Comparison of ENCODE assay signal across 17 cellular contexts in genomic region chr7:2016021-2016631, GRCh38.
DNase-seq lines count a peak whose midpoint lies in the region; ATAC-seq and TF ChIP-seq lines count a peak whose summit lies in the region.
"Had no signal": no experiment of that assay in that cellular context is flagged by ENCODE, and none has a peak within 500 bp of the region (broad histone marks: within the 10 kb centered on the region; RNA-seq: fewer than 3 reads in every experiment).

No MANE protein-coding gene starts in this region.

- no peak for TF ChIP-seq POLR2A in testis (IDR thresholded peaks at IDR 0.05)

- H3K27ac ChIP-seq in right cardiac atrium (ENCODE audit: low read length) (no peak overlapping the region), neuronal stem cell (replicated peaks; ENCODE audit: low read length) (no peak overlapping the region), testis (no peak overlapping the region), caudate nucleus (ENCODE audit: low read depth, low read length) (no peak overlapping the region)
- H3K27ac ChIP-seq: adrenal gland, breast epithelium, C4-2B, neutrophil, uterus had no signal

- no peak overlapping the region for H4K91ac ChIP-seq in neuronal stem cell (ENCODE audit: low read depth, low read length, poor library complexity)

- H4K8ac ChIP-seq in neuronal stem cell (ENCODE audit: low read depth, low read length): peak overlapping the region; percentile 3

- no peak for ATAC-seq in right cardiac atrium

- H3K18ac ChIP-seq in neuronal stem cell (ENCODE audit: low read length): peak overlapping the region; percentile 64

- H3K9me3 ChIP-seq in right cardiac atrium (ENCODE audit: control insufficient read depth, low read length) (no peaks in the 10 kb centered on the region), neuronal stem cell (replicated peaks in 1 of 2; ENCODE audit: control insufficient read depth in 2 of 2, insufficient read depth in 1 of 2, low read depth in 1 of 2, low read length in 2 of 2) (no peaks in the 10 kb centered on the region), testis (no peaks in the 10 kb centered on the region)
- H3K9me3 ChIP-seq: adrenal gland, breast epithelium, neutrophil, uterus had no signal

- H3K4me3 ChIP-seq in right cardiac atrium (ENCODE audit: low read length): no peak overlapping the region
- no peak overlapping the region for H3K4me3 ChIP-seq in neuronal stem cell (ENCODE audit: low read length in 2 of 2)
- H3K4me3 ChIP-seq in testis: no peak overlapping the region
- H3K4me3 ChIP-seq: adrenal gland, breast epithelium, uterus had no signal

- H3K36me3 ChIP-seq in neuronal stem cell (replicated peaks in 1 of 2; ENCODE audit: control insufficient read depth in 2 of 2, insufficient read depth in 2 of 2, low read length in 2 of 2) (peaks cover 7 to 10% of the 10 kb centered on the region in 2 donors), testis (ENCODE audit: low read depth, missing control alignments) (no peaks in the 10 kb centered on the region)
- H3K36me3 ChIP-seq: adrenal gland, breast epithelium, uterus had no signal

- H3K9ac ChIP-seq in neuronal stem cell (ENCODE audit: low read depth, low read length, poor library complexity): no peak overlapping the region

- H2BK12ac ChIP-seq in neuronal stem cell (ENCODE audit: low read length): no peak overlapping the region

- no peak overlapping the region for H2AFZ ChIP-seq in neuronal stem cell (ENCODE audit: low read length)

- H3K4ac ChIP-seq in neuronal stem cell (ENCODE audit: low read length): no peak overlapping the region

- peak; percentile 1 for DNase-seq in stimulated activated CD4-positive, alpha-beta T cell treated with anti-CD3 and anti-CD28 coated beads, Interleukin-4, amount 100 ng/mL, for 1 hour
- DNase-seq in stimulated activated CD4-positive, alpha-beta T cell treated with anti-CD3 and anti-CD28 coated beads, Interleukin-15, amount 100 ng/mL, for 24 hours: no peak
- DNase-seq in right cardiac atrium (peak in 2 of 3 donors; percentile 20 to 43), neuronal stem cell (ENCODE audit: low spot score) (no peak), NCI-H774 (lab: John Stamatoyannopoulos, UW) (no peak), testis (no peak), caudate nucleus (lab: John Stamatoyannopoulos, UW) (no peak)
- no peak for DNase-seq in activated CD4-positive, CD25-positive, alpha-beta regulatory T cell (lab: John Stamatoyannopoulos, UW)
- DNase-seq: ACHN; activated CD4-positive, alpha-beta T cell treated with anti-CD3 and anti-CD28 coated beads, Interleukin-2, amount 50 U/mL, for 1 hour; dermis blood vessel endothelial cell; NCI-H2107; uterus had no signal

- no peak for TF ChIP-seq CTCF in testis (IDR thresholded peaks at IDR 0.05)

- H3K4me2 ChIP-seq in neuronal stem cell (ENCODE audit: insufficient read depth, low read length, poor library complexity, severe bottlenecking): no peak overlapping the region

- H3K27me3 ChIP-seq in right cardiac atrium (ENCODE audit: control insufficient read depth, insufficient read depth): no peaks in the 10 kb centered on the region
- H3K27me3 ChIP-seq in neuronal stem cell (ENCODE audit: control insufficient read depth in 3 of 3, insufficient read depth in 3 of 3, low read depth in 1 of 3, low read length in 3 of 3): no peaks in the 10 kb centered on the region
- no peaks in the 10 kb centered on the region for H3K27me3 ChIP-seq in testis
- H3K27me3 ChIP-seq: adrenal gland, breast epithelium, uterus had no signal

- no peak overlapping the region for H3K23ac ChIP-seq in neuronal stem cell (ENCODE audit: low read depth, low read length, poor library complexity)

- H3K4me1 ChIP-seq in right cardiac atrium (ENCODE audit: control insufficient read depth, insufficient read depth, low read length): no peaks in the 10 kb centered on the region
- H3K4me1 ChIP-seq in neuronal stem cell (ENCODE audit: control insufficient read depth in 2 of 2, insufficient read depth in 1 of 2, low read depth in 1 of 2, low read length in 2 of 2): peaks cover 2 to 17% of the 10 kb centered on the region in 2 donors
- peaks cover 13% of the 10 kb centered on the region for H3K4me1 ChIP-seq in testis
- H3K4me1 ChIP-seq: breast epithelium, uterus had no signal

- WGBS in right cardiac atrium: 96% methylated on average over 18 of the region's 18 CpGs
- WGBS in neuronal stem cell (ENCODE audit: extremely low coverage in 2 of 2, insufficient read length in 2 of 2, insufficient replicate concordance in 1 of 2), 2 donors: no CpG with 5 or more reads among the region's 18 CpGs
- 96 to 100% methylated on average over 10 to 18 of the region's 18 CpGs for WGBS in testis, 2 donors

- H2AK5ac ChIP-seq in neuronal stem cell (ENCODE audit: low read depth, low read length): peak overlapping the region; percentile 75

- intact Hi-C loops in right cardiac atrium (cut with DNase I): no loop called here
- intact Hi-C loops in testis (cut with DNase I; ENCODE audit: low total_unique reads): no loop called here

- no peak overlapping the region for H2BK120ac ChIP-seq in neuronal stem cell (ENCODE audit: low read depth, low read length)

- H2BK5ac ChIP-seq in neuronal stem cell (ENCODE audit: low read length): no peak overlapping the region

- H2BK15ac ChIP-seq in neuronal stem cell (ENCODE audit: low read length): no peak overlapping the region

- H3K79me1 ChIP-seq in neuronal stem cell (ENCODE audit: low read depth, low read length): peaks cover 14% of the 10 kb centered on the region

- peak overlapping the region; percentile 63 for H3K14ac ChIP-seq in neuronal stem cell (ENCODE audit: low read length)

Comparison
In these comparisons a context has a peak if more than half of its experiments do, and no peak if none do; other contexts are left out.
1. DNase-seq: peak in stimulated activated CD4-positive, alpha-beta T cell treated with anti-CD3 and anti-CD28 coated beads, Interleukin-4, amount 100 ng/mL, for 1 hour (single experiment) and right cardiac atrium (2 of 3); none in stimulated activated CD4-positive, alpha-beta T cell treated with anti-CD3 and anti-CD28 coated beads, Interleukin-15, amount 100 ng/mL, for 24 hours (single experiment), neuronal stem cell (single experiment), NCI-H774 (single experiment), testis (single experiment), activated CD4-positive, CD25-positive, alpha-beta regulatory T cell (0 of 4) and caudate nucleus (0 of 61).